ENCODE assay signal across 9 cellular contexts in genomic region chr2:46803911-46804670, GRCh38.
DNase-seq lines count a peak whose midpoint lies in the region; ATAC-seq and TF ChIP-seq lines count a peak whose summit lies in the region.
"Had no signal": no experiment of that assay in that cellular context is flagged by ENCODE, and none has a peak within 500 bp of the region (broad histone marks: within the 10 kb centered on the region; RNA-seq: fewer than 3 reads in every experiment).

No MANE protein-coding gene starts in this region.

- no peak for ATAC-seq in HG02798 (IDR thresholded peaks at IDR 0.05; ENCODE audit: poor library complexity, unreplicated experiment)

- no peak for TF ChIP-seq CTCF in AG04449 (IDR thresholded peaks at IDR 0.05; ENCODE audit: insufficient read depth, low read length, missing control alignments)
- TF ChIP-seq CTCF in cardiac fibroblast (IDR thresholded peaks at IDR 0.05; ENCODE audit: low read depth, low read length) = no peak

- POLR2A ChIA-PET in AG04449 (lab: Yijun Ruan, JAX) = interaction anchor here (0.6 to 2.9 kb wide), 12 partner anchors 8 to 69 kb away, joined by 3 to 20 read pairs (median 4); no protein-coding TSS in a partner anchor

- H3K4me3 ChIP-seq in AG04449 (ENCODE audit: low read depth, low read length) = no peak overlapping the region
- H3K4me3 ChIP-seq in cardiac fibroblast (replicated peaks in 1 of 2; ENCODE audit: low read depth in 2 of 2, low read length in 2 of 2) = no peak overlapping the region

- DNase-seq in AG04449 (ENCODE audit: low read depth, low spot score) (peak; percentile 81), HS-5 (ENCODE audit: low read depth) (peak; percentile 88), cardiac fibroblast (ENCODE audit: low read depth in 2 of 2) (peak; percentile 88 to 92), mesenteric fat pad (ENCODE audit: low spot score) (peak; percentile 82), NCI-H510A (lab: John Stamatoyannopoulos, UW) (no peak), DMS114 treated with DMSO at 0.1 percent for 48 hours (lab: John Stamatoyannopoulos, UW; ENCODE audit: unreplicated experiment) (no peak), DMS153 treated with DMSO at 0.1 percent for 48 hours (lab: John Stamatoyannopoulos, UW; ENCODE audit: unreplicated experiment) (no peak)
- DNase-seq: NCI-H2029 treated with DMSO at 0.1 percent for 48 hours had no signal

- CTCF ChIA-PET in AG04449 (lab: Yijun Ruan, JAX) = interaction anchor here (0.9 to 6.9 kb wide), 8 partner anchors 8 to 150 kb away, joined by 3 to 43 read pairs (median 4); no protein-coding TSS in a partner anchor

Comparison
In these comparisons a context has a peak if more than half of its experiments do, and no peak if none do; other contexts are left out.
1. DNase-seq: peak in AG04449 (single experiment), HS-5 (single experiment), cardiac fibroblast (2 of 2) and mesenteric fat pad (single experiment); none in NCI-H510A (single experiment), DMS114 treated with DMSO at 0.1 percent for 48 hours (single experiment) and DMS153 treated with DMSO at 0.1 percent for 48 hours (single experiment).